27 cellular contexts compared by ENCODE assay signal in the genomic region with DNA sequence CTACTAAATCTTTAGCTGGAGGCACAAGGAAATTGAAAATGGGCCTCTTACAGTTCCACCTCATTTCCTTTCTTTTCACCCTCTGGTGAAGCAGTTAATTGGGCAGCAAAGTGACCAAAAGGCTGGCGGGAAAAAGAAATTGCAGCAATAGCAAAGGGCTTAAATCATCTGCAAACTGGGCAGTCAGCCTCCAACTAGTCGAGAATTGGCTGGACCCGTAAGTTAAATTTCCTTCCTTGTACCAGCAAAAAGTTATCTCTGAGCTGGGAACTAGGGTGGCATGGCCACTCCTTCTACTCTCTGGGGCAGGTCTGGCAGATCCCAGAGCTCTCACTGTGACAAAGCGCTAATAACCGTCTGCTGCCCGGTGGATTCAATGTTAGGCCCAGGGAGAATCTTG. TPM values are rescaled to one million over a fixed set of nuclear protein-coding genes. Genes with fewer than 3 reads are reported as not detected.
DNase-seq lines count a peak whose midpoint lies in the region; ATAC-seq and TF ChIP-seq lines count a peak whose summit lies in the region.
"Had no signal": no experiment of that assay in that cellular context is flagged by ENCODE, and none has a peak within 500 bp of the region (broad histone marks: within the 10 kb centered on the region; RNA-seq: fewer than 3 reads in every experiment).

No MANE protein-coding gene starts in this region.

- DNase-seq in AG08395 (ENCODE audit: low spot score), result peak; percentile 21
- peak in 1 of 2 donors; percentile 76 for DNase-seq in ascending aorta (ENCODE audit: low spot score in 2 of 2)
- DNase-seq in Right ventricle myocardium superior, result no peak
- DNase-seq in neural progenitor cell (ENCODE audit: low spot score), result no peak
- no peak for DNase-seq in NCI-H774 (lab: John Stamatoyannopoulos, UW)
- no peak for DNase-seq in DMS79 (lab: John Stamatoyannopoulos, UW)
- no peak for DNase-seq in NCI-H2081 treated with DMSO at 0.1 percent for 48 hours (lab: John Stamatoyannopoulos, UW)
- DNase-seq in SIG-M5 (lab: John Stamatoyannopoulos, UW), result no peak
- DNase-seq: activated B cell treated with CpG ODN at 0.5 μM for 24 hours; activated CD4-positive, alpha-beta memory T cell treated with anti-CD3 and anti-CD28 coated beads for 36 hours; activated naive CD4-positive, alpha-beta T cell treated with Interleukin-2 at 50 U/mL for 16 hours; amniotic stem cell; C1 segment of cervical spinal cord; Calu3; KBM-7; NCI-H1694; NCI-H345; NK-92 treated with Interleukin-12 subunit alpha and Interleukin-12 subunit beta, amount 100 ng/mL, for 24 hours; substantia nigra had no signal

- peaks cover 70% of the 10 kb centered on the region for H3F3A ChIP-seq in neural progenitor cell (ENCODE audit: low read depth)

- H3K27ac ChIP-seq in ascending aorta (peak overlapping the region; percentile 55 to 62), neural progenitor cell (peak overlapping the region; percentile 96)
- H3K27ac ChIP-seq: A549, neutrophil, SK-N-MC had no signal

- no peak overlapping the region for H3K4me3 ChIP-seq in ascending aorta
- H3K4me3 ChIP-seq in neural progenitor cell, result no peak overlapping the region
- H3K4me3 ChIP-seq: A549, SK-N-MC had no signal

- H4K20me1 ChIP-seq in neural progenitor cell (ENCODE audit: low read depth), result no peaks in the 10 kb centered on the region

- H3K9me3 ChIP-seq in ascending aorta (no peaks in the 10 kb centered on the region), neural progenitor cell (ENCODE audit: low read depth) (no peaks in the 10 kb centered on the region)
- H3K9me3 ChIP-seq: A549, neutrophil had no signal

- H3K27ac Mint-ChIP-seq in neural progenitor cell, result peak overlapping the region; percentile 85
- H3K27ac Mint-ChIP-seq: activated B cell treated with CpG ODN at 0.5 μM for 24 hours; activated CD4-positive, alpha-beta memory T cell treated with anti-CD3 and anti-CD28 coated beads for 36 hours had no signal

- no peak overlapping the region for H2AFZ ChIP-seq in neural progenitor cell (replicated peaks)

- peaks cover 61 to 84% of the 10 kb centered on the region in 2 donors for H3K36me3 ChIP-seq in ascending aorta
- peaks cover 14% of the 10 kb centered on the region for H3K36me3 ChIP-seq in neural progenitor cell

- no peak overlapping the region for H3K9ac ChIP-seq in neural progenitor cell

- no peak for TF ChIP-seq CTCF in ascending aorta (IDR thresholded peaks at IDR 0.05)
- TF ChIP-seq CTCF in neural progenitor cell (IDR thresholded peaks at IDR 0.05), result no peak

- peaks cover 6% of the 10 kb centered on the region for H3K79me2 ChIP-seq in neural progenitor cell (ENCODE audit: low read depth)

- H3K4me1 Mint-ChIP-seq in neural progenitor cell, result peaks cover 45% of the 10 kb centered on the region
- H3K4me1 Mint-ChIP-seq: central memory CD8-positive, alpha-beta T cell had no signal

- intact Hi-C loops in ascending aorta (cut with DNase I), result loop anchor here (1.0 kb wide), 1 partner anchor 26 kb away; no protein-coding TSS in a partner anchor
- intact Hi-C loops in Right ventricle myocardium superior (cut with DNase I), result no loop called here

- no peak overlapping the region for H3K4me3 Mint-ChIP-seq in neural progenitor cell
- H3K4me3 Mint-ChIP-seq: activated B cell treated with CpG ODN at 0.5 μM for 24 hours; activated CD4-positive, alpha-beta memory T cell treated with anti-CD3 and anti-CD28 coated beads for 36 hours; central memory CD8-positive, alpha-beta T cell had no signal

- peaks cover 54% of the 10 kb centered on the region for H3K36me3 Mint-ChIP-seq in neural progenitor cell

- peak; percentile 49 for ATAC-seq in Right ventricle myocardium superior (ENCODE audit: poor library complexity)
- ATAC-seq: A549, esophagus mucosa, Panc1 had no signal

- peak overlapping the region; percentile 46 for H3K4me2 ChIP-seq in neural progenitor cell
- H3K4me2 ChIP-seq: A549 had no signal

- peaks cover 2% of the 10 kb centered on the region for H3K27me3 Mint-ChIP-seq in neural progenitor cell (ENCODE audit: insufficient read depth, low read depth)
- H3K27me3 Mint-ChIP-seq: activated B cell treated with CpG ODN at 0.5 μM for 24 hours; activated CD4-positive, alpha-beta memory T cell treated with anti-CD3 and anti-CD28 coated beads for 36 hours; central memory CD8-positive, alpha-beta T cell had no signal

- H3K27me3 ChIP-seq in ascending aorta, result no peaks in the 10 kb centered on the region
- no peaks in the 10 kb centered on the region for H3K27me3 ChIP-seq in neural progenitor cell
- H3K27me3 ChIP-seq: neutrophil had no signal

- H3K9me3 Mint-ChIP-seq in neural progenitor cell, result no peaks in the 10 kb centered on the region
- H3K9me3 Mint-ChIP-seq: activated B cell treated with CpG ODN at 0.5 μM for 24 hours; activated CD4-positive, alpha-beta memory T cell treated with anti-CD3 and anti-CD28 coated beads for 36 hours; central memory CD8-positive, alpha-beta T cell had no signal

- H3K4me1 ChIP-seq in ascending aorta (peaks cover 7 to 29% of the 10 kb centered on the region in 2 donors), neural progenitor cell (peaks cover 61% of the 10 kb centered on the region)
- H3K4me1 ChIP-seq: A549 had no signal

RNA-seq across cellular contexts. Expression of a gene that starts 33.5 kb away (rescaled TPM):
- not detected for total RNA-seq in ascending aorta
- total RNA-seq in Right ventricle myocardium superior, result 0.97 TPM
- 3.2 TPM in 1 of 2 replicates, not detected in the other for total RNA-seq in neural progenitor cell (ENCODE audit: low replicate concordance)
- total RNA-seq: activated B cell treated with CpG ODN at 0.5 μM for 24 hours; activated CD4-positive, alpha-beta memory T cell treated with anti-CD3 and anti-CD28 coated beads for 36 hours; Calu3; esophagus mucosa; lower leg skin; T-helper 2 cell treated with Interferon-gamma antibody and Interleukin-4, amounts not matched to agents 100 ng/mL and 5 ng/mL, for 36 hours had no signal

RNA-seq across cellular contexts. Expression of a gene that starts 48.8 kb away (rescaled TPM):
- not detected for total RNA-seq in ascending aorta
- 3.8 TPM for total RNA-seq in Right ventricle myocardium superior
- 2.2 and 3.5 TPM in 2 replicates for total RNA-seq in neural progenitor cell (ENCODE audit: low replicate concordance)

RNA-seq across cellular contexts. Expression of a gene that starts 49.0 kb away (rescaled TPM):
- total RNA-seq in ascending aorta (114 TPM), Right ventricle myocardium superior (86.0 TPM), neural progenitor cell (ENCODE audit: low replicate concordance) (249 and 284 TPM in 2 replicates)
